ENCODE assay signal across 27 cellular contexts in the genomic region with DNA sequence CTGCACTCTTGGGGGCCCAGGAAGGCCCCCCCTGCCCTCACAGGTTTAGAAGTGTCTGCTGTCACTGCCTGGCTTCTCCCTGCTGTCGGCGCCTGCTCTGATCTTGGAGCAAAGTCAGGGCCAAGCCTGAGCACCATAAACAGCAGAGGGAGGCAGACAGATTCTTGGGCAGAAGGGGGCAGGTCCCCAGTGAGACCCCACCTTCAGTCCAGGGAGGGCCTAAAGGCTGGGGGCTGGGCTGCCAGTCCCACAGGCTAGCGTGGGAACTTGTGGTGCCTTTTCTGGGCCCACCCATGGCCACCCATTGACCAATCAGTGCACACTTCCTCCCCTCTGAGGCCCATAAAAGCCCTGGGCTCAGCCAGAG.
"Had no signal": no experiment of that assay in that cellular context is flagged by ENCODE, and none has a peak within 500 bp of the region (broad histone marks: within the 10 kb centered on the region; RNA-seq: fewer than 3 reads in every experiment).

No MANE protein-coding gene starts in this region.

- H3K36me3 Mint-ChIP-seq: activated naive CD8-positive, alpha-beta T cell treated with anti-CD3 and anti-CD28 coated beads for 36 hours had no signal

- DNase-seq: activated CD4-positive, alpha-beta T cell treated with anti-CD3 and anti-CD28 coated beads for 1 hour; activated CD4-positive, alpha-beta T cell treated with anti-CD3 and anti-CD28 coated beads for 48 hours; activated CD4-positive, CD25-positive, alpha-beta regulatory T cell; activated CD8-positive, alpha-beta T cell treated with anti-CD3 and anti-CD28 coated beads for 36 hours; activated effector memory CD4-positive, alpha-beta T cell treated with anti-CD3 and anti-CD28 coated beads, Interleukin-2, amount 50 U/mL, for 16 hours; activated naive CD4-positive, alpha-beta T cell; activated naive CD4-positive, alpha-beta T cell treated with anti-CD3 and anti-CD28 coated beads, Interleukin-2, amount 50 U/mL, for 16 hours; activated naive CD8-positive, alpha-beta T cell treated with anti-CD3 and anti-CD28 coated beads for 36 hours; activated T-cell treated with anti-CD3 and anti-CD28 coated beads, Interleukin-2, amount 50 U/mL, for 1 hour; activated T-cell treated with anti-CD3 and anti-CD28 coated beads, Interleukin-2, amount 50 U/mL, for 72 hours; amniotic stem cell; Kasumi-1; KG1; MG63; NCI-H1048; NCI-H1105 treated with DMSO at 0.1 percent for 48 hours; NCI-H1436; NCI-H1694; NCI-H1930; NCI-H2081 treated with DMSO at 0.1 percent for 48 hours; NCI-H345; NCI-H524 treated with DMSO at 0.1 percent for 48 hours; T1000; WERI-Rb-1 had no signal

- H3K27me3 ChIP-seq: MG63 had no signal

- ATAC-seq: activated CD8-positive, alpha-beta T cell treated with anti-CD3 and anti-CD28 coated beads for 36 hours; activated T-cell treated with anti-CD3 and anti-CD28 coated beads, Interleukin-2, amount 50 U/mL, for 72 hours; activated T-helper 17 cell treated with anti-CD3 and anti-CD28 coated beads, Interleukin-2, amount 50 U/mL, for 72 hours; Panc1 had no signal

- H3K27ac Mint-ChIP-seq: activated CD8-positive, alpha-beta T cell treated with anti-CD3 and anti-CD28 coated beads for 36 hours; activated naive CD8-positive, alpha-beta T cell treated with anti-CD3 and anti-CD28 coated beads for 36 hours; activated T-cell treated with anti-CD3 and anti-CD28 coated beads, Interleukin-2, amount 50 U/mL, for 72 hours; activated T-helper 17 cell treated with anti-CD3 and anti-CD28 coated beads, Interleukin-2, amount 50 U/mL, for 72 hours had no signal

- H3K4me3 Mint-ChIP-seq: activated CD8-positive, alpha-beta T cell treated with anti-CD3 and anti-CD28 coated beads for 36 hours; activated naive CD8-positive, alpha-beta T cell treated with anti-CD3 and anti-CD28 coated beads for 36 hours; activated T-cell treated with anti-CD3 and anti-CD28 coated beads, Interleukin-2, amount 50 U/mL, for 72 hours; activated T-helper 17 cell treated with anti-CD3 and anti-CD28 coated beads, Interleukin-2, amount 50 U/mL, for 72 hours had no signal

- H3K9me3 ChIP-seq: ascending aorta, MG63 had no signal

- H3K4me1 ChIP-seq: ascending aorta had no signal

- H3K4me3 ChIP-seq: ascending aorta, MG63 had no signal

- H3K27me3 Mint-ChIP-seq: activated naive CD8-positive, alpha-beta T cell treated with anti-CD3 and anti-CD28 coated beads for 36 hours had no signal

- H3K9me3 Mint-ChIP-seq: activated T-helper 17 cell treated with anti-CD3 and anti-CD28 coated beads, Interleukin-2, amount 50 U/mL, for 72 hours had no signal

- H3K36me3 ChIP-seq: ascending aorta, MG63, WERI-Rb-1 had no signal

- H3K27ac ChIP-seq: ascending aorta, WERI-Rb-1 had no signal

- H3K4me1 Mint-ChIP-seq: activated naive CD8-positive, alpha-beta T cell treated with anti-CD3 and anti-CD28 coated beads for 36 hours; activated T-helper 17 cell treated with anti-CD3 and anti-CD28 coated beads, Interleukin-2, amount 50 U/mL, for 72 hours had no signal
